Comparison of ENCODE assay signal across 11 cellular contexts in the genomic region with DNA sequence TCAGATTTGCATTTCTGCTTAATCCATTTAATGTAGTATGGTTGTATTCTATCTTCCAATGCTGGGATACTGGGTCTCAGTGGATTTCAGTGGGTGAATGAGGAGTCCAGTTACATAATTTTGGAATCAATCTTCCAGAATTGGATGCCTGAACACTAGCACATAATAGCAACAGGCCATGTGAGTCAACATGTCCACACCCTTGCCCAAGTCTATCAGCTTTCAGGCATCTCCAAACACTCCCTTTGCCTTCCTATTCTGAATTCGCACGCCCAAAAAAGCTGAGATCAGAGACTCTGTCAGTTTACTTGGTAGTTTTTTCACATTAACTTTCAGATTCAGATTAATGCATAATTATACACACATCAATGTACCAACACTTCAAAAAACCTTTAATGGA.
DNase-seq lines count a peak whose midpoint lies in the region; ATAC-seq, FAIRE-seq and TF ChIP-seq lines count a peak whose summit lies in the region.
"Had no signal": no experiment of that assay in that cellular context is flagged by ENCODE, and none has a peak within 500 bp of the region (broad histone marks: within the 10 kb centered on the region; RNA-seq: fewer than 3 reads in every experiment).

No MANE protein-coding gene starts in this region.

- TF ChIP-seq CTCF in HEK293 (tag by site-specific recombination; IDR thresholded peaks at IDR 0.05), result no peak

- FAIRE-seq in urothelium cell line (lab: Jason Lieb, UNC), result no peak

- intact Hi-C loops in left cardiac atrium (cut with DNase I), result no loop called here

- H3K9me3 ChIP-seq in HEK293 (ENCODE audit: control insufficient read depth, insufficient read depth, low read depth, low read length), result no peaks in the 10 kb centered on the region
- no peaks in the 10 kb centered on the region for H3K9me3 ChIP-seq in adipocyte (ENCODE audit: control insufficient read depth, low read length)
- H3K9me3 ChIP-seq: BLaER1 treated with 17β-estradiol and CSF1 and Interleukin-3, amounts not matched to agents 10 nM and 100 nM; testis had no signal

- CTCF ChIA-PET in HEK293 (lab: Yijun Ruan, JAX), result no interaction called here

- no peak overlapping the region for H3K4me3 ChIP-seq in HEK293 (ENCODE audit: low read depth, low read length)
- H3K4me3 ChIP-seq in adipocyte (ENCODE audit: low read length), result no peak overlapping the region
- H3K4me3 ChIP-seq: BLaER1 treated with 17β-estradiol and CSF1 and Interleukin-3, amounts not matched to agents 10 nM and 100 nM; testis had no signal

- peaks cover 52% of the 10 kb centered on the region for H3K4me1 ChIP-seq in HEK293 (ENCODE audit: control insufficient read depth, insufficient read depth, low read length)
- peaks cover 42% of the 10 kb centered on the region for H3K4me1 ChIP-seq in adipocyte (ENCODE audit: control insufficient read depth, insufficient read depth, low read length)
- H3K4me1 ChIP-seq: testis had no signal

- peak; percentile 68 to 91 for ATAC-seq in left cardiac atrium
- ATAC-seq in HG03571 (IDR thresholded peaks at IDR 0.05; ENCODE audit: unreplicated experiment), result no peak

- H3K27ac ChIP-seq in HEK293 (ENCODE audit: extremely low read depth, low read depth, low read length), result no peak overlapping the region
- H3K27ac ChIP-seq: BLaER1 treated with 17β-estradiol and CSF1 and Interleukin-3, amounts not matched to agents 10 nM and 100 nM; testis had no signal

- POLR2A ChIA-PET in HEK293 (lab: Yijun Ruan, JAX), result no interaction called here

- H3K27me3 ChIP-seq in adipocyte (replicated peaks; ENCODE audit: control insufficient read depth, insufficient read depth, low read length), result no peaks in the 10 kb centered on the region
- H3K27me3 ChIP-seq: BLaER1 treated with 17β-estradiol and CSF1 and Interleukin-3, amounts not matched to agents 10 nM and 100 nM; testis had no signal

- H3K36me3 ChIP-seq in HEK293 (ENCODE audit: control insufficient read depth in 2 of 2, insufficient read depth in 1 of 2, low read length in 2 of 2) (no peaks in the 10 kb centered on the region), adipocyte (ENCODE audit: control insufficient read depth, insufficient read depth, low read length, severe bottlenecking) (no peaks in the 10 kb centered on the region)
- H3K36me3 ChIP-seq: BLaER1 treated with 17β-estradiol and CSF1 and Interleukin-3, amounts not matched to agents 10 nM and 100 nM had no signal

- H3K9ac ChIP-seq in adipocyte (ENCODE audit: low read length), result no peak overlapping the region
- H3K9ac ChIP-seq: BLaER1 treated with 17β-estradiol and CSF1 and Interleukin-3, amounts not matched to agents 10 nM and 100 nM had no signal

- peak; percentile 32 for DNase-seq in adipocyte (ENCODE audit: low read depth)
- no peak for DNase-seq in left cardiac atrium
- peak; percentile 62 for DNase-seq in stromal cell of bone marrow (ENCODE audit: low read depth)
- no peak for DNase-seq in RKO (ENCODE audit: low spot score)
- no peak for DNase-seq in urothelium cell line (ENCODE audit: low spot score)
- DNase-seq: activated CD8-positive, alpha-beta memory T cell treated with anti-CD3 and anti-CD28 coated beads for 24 hours; activated gamma-delta T cell had no signal

TF ChIP-seq in HEK293, 187 proteins besides CTCF, POLR2A, EP300 and RAD21:
- 0 out of 2 replicates have a peak, but pooled peaks have one; percentile 17 for TF ChIP-seq ZBTB17 (tag by site-specific recombination; IDR thresholded peaks at IDR 0.05)
- TF ChIP-seq ZNF776 (tag by site-specific recombination; IDR thresholded peaks at IDR 0.05; ENCODE audit: borderline replicate concordance), result no peak
- TF ChIP-seq KLF1 (tag by site-specific recombination; IDR thresholded peaks at IDR 0.05), result peak; percentile 66; the same call in 1 of the 2 replicates
- no peak for TF ChIP-seq ZNF175 (tag by site-specific recombination; IDR thresholded peaks at IDR 0.05)
- 0 out of 2 replicates have a peak, but pooled peaks have one; percentile 17 for TF ChIP-seq SCRT1 (tag by site-specific recombination; IDR thresholded peaks at IDR 0.05; ENCODE audit: borderline replicate concordance)
- no peak for TF ChIP-seq ZNF10 (tag by site-specific recombination; IDR thresholded peaks at IDR 0.05)
- TF ChIP-seq SCRT2 (tag by site-specific recombination; IDR thresholded peaks at IDR 0.05), result peak; percentile 94
- TF ChIP-seq ZNF292 (tag by site-specific recombination; IDR thresholded peaks at IDR 0.05; ENCODE audit: borderline replicate concordance, low read depth), result no peak

Comparison
In these comparisons a context has a peak if more than half of its experiments do, and no peak if none do; other contexts are left out.
1. DNase-seq: peak in adipocyte (single experiment) and stromal cell of bone marrow (single experiment); none in left cardiac atrium (single experiment), RKO (single experiment) and urothelium cell line (single experiment).